In genomic region chr7:151071032-151071866, GRCh38 we compare ENCODE assay signal across 2 cellular contexts.
TF ChIP-seq lines count a peak whose summit lies in the region.

No MANE protein-coding gene starts in this region.

TF ChIP-seq in HepG2, 621 proteins besides CTCF, POLR2A, EP300 and RAD21:
- TF ChIP-seq, protein P1, sequence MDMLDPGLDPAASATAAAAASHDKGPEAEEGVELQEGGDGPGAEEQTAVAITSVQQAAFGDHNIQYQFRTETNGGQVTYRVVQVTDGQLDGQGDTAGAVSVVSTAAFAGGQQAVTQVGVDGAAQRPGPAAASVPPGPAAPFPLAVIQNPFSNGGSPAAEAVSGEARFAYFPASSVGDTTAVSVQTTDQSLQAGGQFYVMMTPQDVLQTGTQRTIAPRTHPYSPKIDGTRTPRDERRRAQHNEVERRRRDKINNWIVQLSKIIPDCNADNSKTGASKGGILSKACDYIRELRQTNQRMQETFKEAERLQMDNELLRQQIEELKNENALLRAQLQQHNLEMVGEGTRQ (IDR thresholded peaks at IDR 0.05; ENCODE audit: low read depth, low read length) = no peak
- TF ChIP-seq, protein P1 (CRISPR knock-in tag; IDR thresholded peaks at IDR 0.05; ENCODE audit: borderline replicate concordance) = no peak
- TF ChIP-seq AGO2 (optimal IDR thresholded peaks at IDR 0.05; ENCODE audit: low read depth, low read length) = peak; percentile 48

TF ChIP-seq in GM12891, 5 proteins besides CTCF, POLR2A, EP300 and RAD21:
- TF ChIP-seq SPI1 (IDR thresholded peaks at IDR 0.05; ENCODE audit: low read depth, low read length) (no peak), POU2F2 (IDR thresholded peaks at IDR 0.05; ENCODE audit: low read depth, low read length) (no peak)
TF ChIP-seq in GM12891: peak in this region for 0.
